In the genomic region with DNA sequence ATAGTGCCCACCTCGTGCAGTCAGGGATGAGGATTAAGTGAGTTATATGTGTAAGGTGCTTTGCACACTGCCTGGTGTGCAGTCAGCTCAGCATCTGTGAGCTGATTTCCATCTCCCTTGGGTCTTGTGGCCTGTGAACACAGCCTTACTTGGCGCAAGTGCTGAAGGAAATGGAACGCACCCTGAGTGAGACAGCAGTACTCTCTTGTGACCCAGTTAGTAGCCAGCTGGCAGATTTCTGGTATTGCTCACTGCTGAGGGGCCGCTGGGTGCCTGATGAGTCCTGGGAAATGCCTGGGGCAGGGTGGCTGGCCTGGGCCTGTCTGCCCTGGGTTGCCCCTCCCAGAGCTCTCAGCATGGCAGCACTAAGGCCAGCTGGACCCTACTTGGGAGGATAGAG, we compare ENCODE assay signal across 10 cellular contexts.
A peak's percentile ranks its signal among the peaks of the same experiment; 100 is the strongest.
DNase-seq lines count a peak whose midpoint lies in the region; ATAC-seq and TF ChIP-seq lines count a peak whose summit lies in the region.
"Had no signal": no experiment of that assay in that cellular context is flagged by ENCODE, and none has a peak within 500 bp of the region (broad histone marks: within the 10 kb centered on the region; RNA-seq: fewer than 3 reads in every experiment).

No MANE protein-coding gene starts in this region.

- H3K27ac ChIP-seq in ACC112 (ENCODE audit: low read depth, low read length) = peak overlapping the region; percentile 52; the same call in 1 of the 2 replicates
- H3K27ac ChIP-seq: C4-2B had no signal

- ATAC-seq in GM19467 (IDR thresholded peaks at IDR 0.05; ENCODE audit: unreplicated experiment) = peak; percentile 65

- H3K36me3 ChIP-seq in ACC112 (ENCODE audit: insufficient read depth, low read length) = no peaks in the 10 kb centered on the region
- no peaks in the 10 kb centered on the region for H3K36me3 ChIP-seq in MG63

- H3K79me2 ChIP-seq in ACC112 (ENCODE audit: control insufficient read depth, insufficient read depth, low read length, unreplicated experiment) = no peaks in the 10 kb centered on the region

- DNase-seq in MG63 = peak; percentile 98
- DNase-seq in foreskin fibroblast = peak; percentile 41 to 56
- no peak for DNase-seq in NK-92 treated with Interleukin-12 subunit alpha and Interleukin-12 subunit beta, amount 100 ng/mL, for 24 hours (lab: John Stamatoyannopoulos, UW)
- no peak for DNase-seq in NCI-H345 treated with DMSO at 0.1 percent for 48 hours (lab: John Stamatoyannopoulos, UW; ENCODE audit: unreplicated experiment)
- DNase-seq in activated naive CD4-positive, alpha-beta T cell treated with Interleukin-2 at 50 U/mL for 16 hours = no peak
- DNase-seq in cortex of kidney (lab: John Stamatoyannopoulos, UW) = no peak
- DNase-seq: OCI-M1 had no signal

- no peak overlapping the region for H2AFZ ChIP-seq in ACC112 (ENCODE audit: low read length, unreplicated experiment)

- no peak for TF ChIP-seq CTCF in foreskin fibroblast (IDR thresholded peaks at IDR 0.05; ENCODE audit: low read depth, low read length)

- peaks cover 3% of the 10 kb centered on the region; the same call in 1 of the 2 replicates for H3K9me3 ChIP-seq in MG63

- peaks cover 18% of the 10 kb centered on the region for H3K4me1 ChIP-seq in ACC112 (ENCODE audit: control insufficient read depth, insufficient read depth, low read length, unreplicated experiment)

- H3K4me3 ChIP-seq in ACC112 (ENCODE audit: low read depth, low read length) = no peak overlapping the region; the same call in 1 of the 2 replicates
- no peak overlapping the region for H3K4me3 ChIP-seq in MG63
- no peak overlapping the region for H3K4me3 ChIP-seq in foreskin fibroblast (ENCODE audit: low read depth in 1 of 2, low read length in 2 of 2)

- no peaks in the 10 kb centered on the region for H3K27me3 ChIP-seq in ACC112 (ENCODE audit: insufficient read depth, low read length)
- H3K27me3 ChIP-seq in MG63 = 0 out of 2 replicates have a peak, but pooled peaks cover 4% of the 10 kb centered on the region

Comparison
In these comparisons a context has a peak if more than half of its experiments do, and no peak if none do; other contexts are left out.
1. DNase-seq: peak in MG63 (single experiment) and foreskin fibroblast (2 of 2); none in NK-92 treated with Interleukin-12 subunit alpha and Interleukin-12 subunit beta, amount 100 ng/mL, for 24 hours (single experiment), NCI-H345 treated with DMSO at 0.1 percent for 48 hours (single experiment), activated naive CD4-positive, alpha-beta T cell treated with Interleukin-2 at 50 U/mL for 16 hours (single experiment) and cortex of kidney (single experiment).